In genomic region chr18:37537868-37538525, GRCh38 we compare ENCODE assay signal across 8 cellular contexts. TPM values are rescaled to one million over a fixed set of nuclear protein-coding genes. Genes with fewer than 3 reads are reported as not detected.
DNase-seq lines count a peak whose midpoint lies in the region; ATAC-seq and TF ChIP-seq lines count a peak whose summit lies in the region.

No MANE protein-coding gene starts in this region.

- H3K27ac ChIP-seq in DND-41 (ENCODE audit: low read length), result no peak overlapping the region
- no peak overlapping the region for H3K27ac ChIP-seq in Panc1 (ENCODE audit: low read length)
- H3K27ac ChIP-seq in right cardiac atrium (ENCODE audit: low read length), result no peak overlapping the region
- no peak overlapping the region for H3K27ac ChIP-seq in sigmoid colon

- H4K20me1 ChIP-seq in DND-41 (ENCODE audit: insufficient read depth, low read length), result no peaks in the 10 kb centered on the region

- H3K4me3 ChIP-seq in DND-41 (ENCODE audit: low read depth in 1 of 2, low read length in 2 of 2) (no peak overlapping the region), Panc1 (ENCODE audit: low read depth in 2 of 2, low read length in 2 of 2) (no peak overlapping the region), right cardiac atrium (ENCODE audit: low read length) (no peak overlapping the region), sigmoid colon (no peak overlapping the region)

- H3K4me1 ChIP-seq in DND-41 (ENCODE audit: insufficient read depth, low read length) (no peaks in the 10 kb centered on the region), Panc1 (ENCODE audit: control insufficient read depth, insufficient read depth, low read length) (no peaks in the 10 kb centered on the region), right cardiac atrium (ENCODE audit: control insufficient read depth, insufficient read depth, low read length) (no peaks in the 10 kb centered on the region), sigmoid colon (no peaks in the 10 kb centered on the region)

- no peak overlapping the region for H3K9ac ChIP-seq in DND-41 (ENCODE audit: low read depth, low read length)

- no peak overlapping the region for H3K4me2 ChIP-seq in DND-41 (ENCODE audit: insufficient read depth, low read length)

- H3K9me3 ChIP-seq in DND-41 (ENCODE audit: insufficient read depth, low read length, severe bottlenecking) (no peaks in the 10 kb centered on the region), Panc1 (ENCODE audit: control insufficient read depth, insufficient read depth, low read depth, low read length) (no peaks in the 10 kb centered on the region), right cardiac atrium (ENCODE audit: control insufficient read depth, low read length) (no peaks in the 10 kb centered on the region), sigmoid colon (no peaks in the 10 kb centered on the region)

- H3K79me2 ChIP-seq in DND-41 (ENCODE audit: insufficient read depth, low read length), result no peaks in the 10 kb centered on the region

- no peak for TF ChIP-seq POLR2A in sigmoid colon (IDR thresholded peaks at IDR 0.05)

- peak; percentile 82 for ATAC-seq in DND-41 (ENCODE audit: insufficient read depth, low read depth)
- peak; percentile 72 for ATAC-seq in GM21360 (IDR thresholded peaks at IDR 0.05; ENCODE audit: unreplicated experiment)
- ATAC-seq in Panc1, result peak; percentile 94
- peak; percentile 72 to 86 for ATAC-seq in right cardiac atrium

- POLR2A ChIA-PET in Panc1 (lab: Charles Lee), result no interaction called here

- WGBS in right cardiac atrium, result 13% methylated on average over 23 of the region's 23 CpGs
- WGBS in sigmoid colon, 2 donors, result 14 to 16% methylated on average over 23 of the region's 23 CpGs

- intact Hi-C loops in Panc1 (cut with micrococcal nuclease; ENCODE audit: unreplicated experiment) (loop anchor here (2.0 to 5.0 kb wide), 2 partner anchors 96 to 151 kb away; no protein-coding TSS in a partner anchor), right cardiac atrium (cut with DNase I) (loop anchor here (2.0 to 10.0 kb wide), 5 partner anchors 96 to 196 kb away; no protein-coding TSS in a partner anchor), sigmoid colon (cut with DNase I) (loop anchor here (5.0 to 10.0 kb wide), 2 partner anchors 153 to 196 kb away; no protein-coding TSS in a partner anchor)

- CTCF ChIA-PET in Panc1 (lab: Charles Lee), result interaction anchor here (0.7 kb wide), 2 partner anchors 10 to 199 kb away, joined by 3 to 4 read pairs; no protein-coding TSS in a partner anchor

- peaks cover 20% of the 10 kb centered on the region for H3K27me3 ChIP-seq in DND-41 (ENCODE audit: insufficient read depth, low read length, poor library complexity)
- peaks cover 7% of the 10 kb centered on the region; the same call in 1 of the 2 replicates for H3K27me3 ChIP-seq in Panc1 (ENCODE audit: control insufficient read depth, insufficient read depth, low read length)
- H3K27me3 ChIP-seq in right cardiac atrium (ENCODE audit: control insufficient read depth, insufficient read depth), result no peaks in the 10 kb centered on the region
- H3K27me3 ChIP-seq in sigmoid colon, result peaks cover 5 to 55% (median 28%) of the 10 kb centered on the region in 3 donors

- in situ Hi-C loops in Panc1 (cut with HindIII; ENCODE audit: low pct_unique_long_range_greater_than_20kb, low sequenced_read_pairs), result no loop called here

- TF ChIP-seq CTCF in DND-41 (IDR thresholded peaks at IDR 0.05; ENCODE audit: borderline replicate concordance, extremely low read depth, low read length, poor library complexity, severe bottlenecking), result peak; percentile 79
- peak; percentile 85 for TF ChIP-seq CTCF in Panc1 (IDR thresholded peaks at IDR 0.05)
- TF ChIP-seq CTCF in sigmoid colon (IDR thresholded peaks at IDR 0.05), result peak; percentile 37 to 83 (median 67)

- TF ChIP-seq EP300 in sigmoid colon (IDR thresholded peaks at IDR 0.05), result no peak

- no peak overlapping the region for H2AFZ ChIP-seq in DND-41 (ENCODE audit: low read depth, low read length)

- H3K36me3 ChIP-seq in DND-41 (ENCODE audit: insufficient read depth, low read length), result no peaks in the 10 kb centered on the region
- H3K36me3 ChIP-seq in Panc1 (ENCODE audit: control insufficient read depth, insufficient read depth, low read length), result no peaks in the 10 kb centered on the region
- no peaks in the 10 kb centered on the region for H3K36me3 ChIP-seq in sigmoid colon

- DNase-seq in DND-41 (peak; percentile 58), HK-2 (ENCODE audit: unreplicated experiment) (peak; percentile 71), Panc1 (ENCODE audit: low read depth, low spot score) (peak; percentile 15), amniotic stem cell (lab: John Stamatoyannopoulos, UW) (peak; percentile 14), right cardiac atrium (peak; percentile 74 to 90 (median 90)), sigmoid colon (peak; percentile 76), NCI-H128 (lab: John Stamatoyannopoulos, UW; ENCODE audit: unreplicated experiment) (no peak)

- BruUV-seq in Panc1 (replicated peaks; lab: Mats Ljungman, UMichigan), result no TSS peak

RNA-seq across cellular contexts. Expression of gene CELF4, which starts 27.6 kb away (rescaled TPM):
- total RNA-seq in Panc1 (2021; ENCODE audit: unreplicated experiment) (not detected), right cardiac atrium (1 to 10 TPM in 3 of 4 donors, under 1 TPM in 1; 0.85 to 1.4 (median 1.1) TPM), sigmoid colon (1 to 10 TPM in 3 of 4 donors, under 1 TPM in 1; 0.66 to 5.0 (median 3.3) TPM)
- polyA plus RNA-seq in Panc1 (2012; ENCODE audit: insufficient read length), result 0.11 TPM
- polyA plus RNA-seq in right cardiac atrium (0.79 TPM), sigmoid colon (1 to 10 TPM in 1 of 3 donors, under 1 TPM in 1, not detected in 1; 0.60 to 1.6 TPM)
